32 cellular contexts compared by ENCODE assay signal in the genomic region with DNA sequence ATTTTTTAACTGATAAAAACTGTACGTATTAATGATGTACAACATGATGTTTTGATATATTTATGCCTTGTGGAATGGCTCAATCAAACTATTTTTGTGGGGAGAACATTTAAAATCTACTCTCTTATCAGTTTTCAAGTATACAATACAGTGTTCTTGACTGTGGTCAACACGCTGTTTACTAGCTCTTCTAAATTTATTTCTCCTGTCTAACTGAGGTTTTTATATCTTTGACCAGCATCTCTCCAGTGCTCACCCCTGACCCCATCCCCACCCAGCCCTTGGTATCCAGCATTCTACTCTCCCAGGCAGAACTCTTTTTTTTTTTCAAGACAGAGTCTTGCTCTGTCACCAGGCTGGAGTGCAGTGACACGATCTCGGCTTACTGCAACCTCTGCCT.
"Had no signal": no experiment of that assay in that cellular context is flagged by ENCODE, and none has a peak within 500 bp of the region (broad histone marks: within the 10 kb centered on the region; RNA-seq: fewer than 3 reads in every experiment).

No MANE protein-coding gene starts in this region.

- H3K27me3 ChIP-seq: adrenal gland, ascending aorta, body of pancreas, brain microvascular endothelial cell, breast epithelium, cardiac muscle cell had no signal

- H3K9me3 ChIP-seq: adrenal gland, ascending aorta had no signal

- DNase-seq: activated effector memory CD4-positive, alpha-beta T cell treated with anti-CD3 and anti-CD28 coated beads, Interleukin-2, amount 50 U/mL, for 16 hours; activated effector memory CD4-positive, alpha-beta T cell treated with Interleukin-2 at 50 U/mL for 16 hours; activated gamma-delta T cell; activated gamma-delta T cell treated with Interleukin-2 at 50 U/mL for 16 hours; activated naive CD4-positive, alpha-beta T cell; activated naive CD4-positive, alpha-beta T cell treated with anti-CD3 and anti-CD28 coated beads for 36 hours; activated naive CD4-positive, alpha-beta T cell treated with anti-CD3 and anti-CD28 coated beads, Interleukin-2, amount 10 ng/mL, durations not matched to agents 7 days and 5 days; activated naive CD4-positive, alpha-beta T cell treated with anti-CD3 and anti-CD28 coated beads, Interleukin-2, amount 50 U/mL, for 16 hours; activated naive CD4-positive, alpha-beta T cell treated with Interleukin-2 at 50 U/mL for 16 hours; activated naive CD8-positive, alpha-beta T cell treated with anti-CD3 and anti-CD28 coated beads for 36 hours; activated naive CD8-positive, alpha-beta T cell treated with anti-CD3 and anti-CD28 coated beads, Interleukin-2, amount 10 ng/mL, durations not matched to agents 7 days and 5 days; activated naive CD8-positive, alpha-beta T cell treated with anti-CD3 and anti-CD28 coated beads, Interleukin-2, amount 50 U/mL, for 24 hours; activated T-cell treated with anti-CD3 and anti-CD28 coated beads, Interleukin-2, amount 50 U/mL, for 1 hour; activated T-cell treated with anti-CD3 and anti-CD28 coated beads, Interleukin-2, amount 50 U/mL, for 24 hours; activated T-cell treated with anti-CD3 and anti-CD28 coated beads, Interleukin-2, amount 50 U/mL, for 4 hours; activated T-cell treated with anti-CD3 and anti-CD28 coated beads, Interleukin-2, amount 50 U/mL, for 48 hours; activated T-cell treated with anti-CD3 and anti-CD28 coated beads, Interleukin-2, amount 50 U/mL, for 72 hours; adrenal gland; amniotic stem cell; amygdala; anterior cingulate cortex; aorta; body of pancreas; brain microvascular endothelial cell; caudate nucleus; central memory CD4-positive, alpha-beta T cell; cerebellar nuclear complex had no signal

- H3K27ac ChIP-seq: adrenal gland, ascending aorta, body of pancreas, brain microvascular endothelial cell, breast epithelium, cardiac muscle cell had no signal

- FAIRE-seq: astrocyte, bronchial epithelial cell had no signal

- H3K4me1 ChIP-seq: adrenal gland, ascending aorta, body of pancreas, breast epithelium had no signal

- H3K4me3 ChIP-seq: adrenal gland, ascending aorta, body of pancreas, breast epithelium, cardiac muscle cell had no signal

- H3K36me3 ChIP-seq: adrenal gland, ascending aorta, brain microvascular endothelial cell, breast epithelium, cardiac muscle cell had no signal
